ENCODE assay signal across 19 cellular contexts in the genomic region with DNA sequence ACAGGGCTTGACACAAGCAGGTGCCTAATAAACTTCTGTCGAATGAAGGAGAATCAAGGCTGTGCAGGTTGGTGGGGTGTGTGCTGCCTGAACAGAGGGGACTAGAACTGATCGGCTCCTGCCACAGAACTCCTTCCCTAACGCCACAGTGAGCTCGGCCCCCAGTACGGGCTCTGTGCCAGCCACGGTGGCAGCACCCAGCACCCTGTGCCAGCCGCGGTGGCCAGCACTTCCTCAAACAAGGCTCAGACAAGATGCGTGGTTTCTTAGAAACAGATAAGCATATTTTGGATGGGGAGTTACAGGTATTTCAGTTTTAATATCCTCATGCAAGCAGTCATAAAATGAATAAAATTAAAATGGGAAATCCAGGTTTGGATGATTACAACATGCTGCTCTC.
"Had no signal": no experiment of that assay in that cellular context is flagged by ENCODE, and none has a peak within 500 bp of the region (broad histone marks: within the 10 kb centered on the region; RNA-seq: fewer than 3 reads in every experiment).

No MANE protein-coding gene starts in this region.

- DNase-seq: colonic mucosa; dermis blood vessel endothelial cell; effector CD4-positive, alpha-beta T cell; erythroblast; foreskin melanocyte; head of caudate nucleus; left colon; left ventricle myocardium superior; mesenchymal stem cell; midbrain; nephron progenitor cell; sigmoid colon; stimulated activated CD4-positive, alpha-beta T cell treated with anti-CD3 and anti-CD28 coated beads, Interleukin-2, amount 100 ng/mL, for 24 hours; stimulated activated CD4-positive, alpha-beta T cell treated with anti-CD3 and anti-CD28 coated beads, Interleukin-4, amount 100 ng/mL, for 4 hours; stimulated activated naive CD4-positive, alpha-beta T cell treated with Interleukin-2 at 50 U/mL for 16 hours; tibial artery; upper lobe of left lung; uterus had no signal

- H3K4me1 Mint-ChIP-seq: endodermal cell, nephron progenitor cell had no signal

- H3K27ac Mint-ChIP-seq: endodermal cell, nephron progenitor cell had no signal

- H3K9me3 Mint-ChIP-seq: endodermal cell, nephron progenitor cell had no signal

- ATAC-seq: left colon, left ventricle myocardium superior had no signal

- H3K4me3 Mint-ChIP-seq: endodermal cell, nephron progenitor cell had no signal
